ENCODE assay signal across 11 cellular contexts in genomic region chr1:205667909-205668643, GRCh38. TPM values are rescaled to one million over a fixed set of nuclear protein-coding genes. Genes with fewer than 3 reads are reported as not detected.
A peak's percentile ranks its signal among the peaks of the same experiment; 100 is the strongest.
DNase-seq lines count a peak whose midpoint lies in the region; ATAC-seq and TF ChIP-seq lines count a peak whose summit lies in the region.
"Had no signal": no experiment of that assay in that cellular context is flagged by ENCODE, and none has a peak within 500 bp of the region (broad histone marks: within the 10 kb centered on the region; RNA-seq: fewer than 3 reads in every experiment).

No MANE protein-coding gene starts in this region.

- no peaks in the 10 kb centered on the region for H3K79me2 ChIP-seq in DOHH2 (ENCODE audit: control insufficient read depth, low read length)
- H3K79me2 ChIP-seq in osteoblast (ENCODE audit: insufficient read depth, low read length), result no peaks in the 10 kb centered on the region

- H3K9me3 ChIP-seq in DOHH2 (ENCODE audit: control insufficient read depth, insufficient read depth, low read length), result no peaks in the 10 kb centered on the region
- H3K9me3 ChIP-seq in osteoblast (ENCODE audit: low read depth, low read length), result no peaks in the 10 kb centered on the region
- H3K9me3 ChIP-seq in adrenal gland (replicated peaks in 1 of 3), result no peaks in the 10 kb centered on the region

- H3K36me3 ChIP-seq in DOHH2 (ENCODE audit: control insufficient read depth, low read length) (no peaks in the 10 kb centered on the region), osteoblast (ENCODE audit: insufficient read depth, low read length) (no peaks in the 10 kb centered on the region), adrenal gland (replicated peaks in 1 of 2) (no peaks in the 10 kb centered on the region)

- H3K4me2 ChIP-seq in DOHH2 (ENCODE audit: low read length) (peak overlapping the region; percentile 66), osteoblast (ENCODE audit: insufficient read depth, low read length) (no peak overlapping the region)

- no peaks in the 10 kb centered on the region; the same call in 1 of the 2 replicates for H3F3A ChIP-seq in DOHH2 (ENCODE audit: control insufficient read depth, insufficient read depth)

- TF ChIP-seq CTCF in DOHH2 (IDR thresholded peaks at IDR 0.05; ENCODE audit: low read depth, low read length, poor library complexity, severe bottlenecking) (no peak), osteoblast (IDR thresholded peaks at IDR 0.05; ENCODE audit: extremely low read depth, low read depth, low read length) (no peak), adrenal gland (IDR thresholded peaks at IDR 0.05) (no peak), foreskin fibroblast (IDR thresholded peaks at IDR 0.05; ENCODE audit: low read depth, low read length) (no peak)

- H4K20me1 ChIP-seq in DOHH2 (ENCODE audit: control insufficient read depth, insufficient read depth, low read depth, low read length), result no peaks in the 10 kb centered on the region
- H4K20me1 ChIP-seq in osteoblast (ENCODE audit: insufficient read depth, low read length), result no peaks in the 10 kb centered on the region

- DNase-seq in RPMI7951 (ENCODE audit: low read depth) (peak; percentile 18), erythroblast (lab: John Stamatoyannopoulos, UW) (peak; percentile 15 to 45), osteoblast (ENCODE audit: insufficient read length, low spot score, missing footprints) (peak; percentile 48), adrenal gland (no peak), NCI-H774 (lab: John Stamatoyannopoulos, UW) (no peak), foreskin fibroblast (no peak)
- DNase-seq: activated T-cell treated with anti-CD3 and anti-CD28 coated beads for 4 hours; CD4-positive, CD25-positive, alpha-beta regulatory T cell; dermis blood vessel endothelial cell had no signal

- peak overlapping the region; percentile 43; the same call in 1 of the 2 replicates for H3K4me3 ChIP-seq in DOHH2 (ENCODE audit: low read length)
- no peak overlapping the region for H3K4me3 ChIP-seq in osteoblast (ENCODE audit: insufficient read depth, low read length)
- H3K4me3 ChIP-seq in adrenal gland, result no peak overlapping the region
- H3K4me3 ChIP-seq in foreskin fibroblast (ENCODE audit: low read depth in 1 of 2, low read length in 2 of 2), result no peak overlapping the region

- intact Hi-C loops in adrenal gland (cut with DNase I), result no loop called here

- H3K4me1 ChIP-seq in DOHH2 (ENCODE audit: control insufficient read depth, low read length) (peaks cover 63% of the 10 kb centered on the region), osteoblast (ENCODE audit: insufficient read depth, low read length) (no peaks in the 10 kb centered on the region), adrenal gland (replicated peaks in 1 of 2) (peaks cover 0 to 10% of the 10 kb centered on the region in 2 donors)

- 77 to 87% (median 84%) methylated on average over 8 to 11 of the region's 11 CpGs for WGBS in adrenal gland, 4 donors

- H3K27ac ChIP-seq in DOHH2 (ENCODE audit: low read depth, low read length) (no peak overlapping the region), osteoblast (ENCODE audit: low read depth, low read length) (no peak overlapping the region), adrenal gland (no peak overlapping the region)

- H3K27me3 ChIP-seq in DOHH2 (ENCODE audit: control insufficient read depth, low read length) (no peaks in the 10 kb centered on the region), osteoblast (ENCODE audit: insufficient read depth, low read length) (peaks cover 3% of the 10 kb centered on the region), adrenal gland (no peaks in the 10 kb centered on the region)

- no peak for ATAC-seq in GM21447 (IDR thresholded peaks at IDR 0.05; ENCODE audit: unreplicated experiment)

- TF ChIP-seq POLR2A in erythroblast (IDR thresholded peaks at IDR 0.05; ENCODE audit: low read length), result no peak
- TF ChIP-seq POLR2A in adrenal gland (IDR thresholded peaks at IDR 0.05), result no peak

- H3K9me2 ChIP-seq in DOHH2 (replicated peaks; ENCODE audit: control insufficient read depth, low read length), result no peaks in the 10 kb centered on the region

- H2AFZ ChIP-seq in osteoblast (ENCODE audit: low read length), result no peak overlapping the region

RNA-seq across cellular contexts. Expression of gene SLC45A3, which starts 12.2 kb away (rescaled TPM):
- 4.4 and 4.7 TPM in 2 replicates for total RNA-seq in RPMI7951 (2014; rRNA removed; shearing (Covaris generic))
- total RNA-seq in osteoblast (1.1 and 1.5 TPM in 2 replicates), adrenal gland (10 to 100 TPM in 4 of 8 donors, 1 to 10 TPM in 4; 5.9 to 27.9 (median 10.1) TPM)
- polyA plus RNA-seq in adrenal gland, result 1 to 10 TPM; 4.7 to 9.7 (median 8.4) TPM
- polyA plus RNA-seq: CD4-positive, CD25-positive, alpha-beta regulatory T cell had no signal

RNA-seq across cellular contexts. Expression of gene ELK4, which starts 36.3 kb away (rescaled TPM):
- total RNA-seq in RPMI7951 (2014; rRNA removed; shearing (Covaris generic)), result 14.3 and 16.1 TPM in 2 replicates
- total RNA-seq in osteoblast, result 27.1 and 30.4 TPM in 2 replicates
- 10 to 100 TPM; 12.2 to 40.2 (median 25.5) TPM for total RNA-seq in adrenal gland
- polyA plus RNA-seq in adrenal gland, result 1 to 10 TPM; 3.6 to 9.9 (median 4.5) TPM

Comparison
In these comparisons a context has a peak if more than half of its experiments do, and no peak if none do; other contexts are left out.
1. DNase-seq: peak in RPMI7951 (single experiment), erythroblast (2 of 2) and osteoblast (single experiment); none in adrenal gland (0 of 7), NCI-H774 (single experiment) and foreskin fibroblast (0 of 2).